20 cellular contexts compared by ENCODE assay signal in genomic region chr18:35508746-35509338, GRCh38.
"Had no signal": no experiment of that assay in that cellular context is flagged by ENCODE, and none has a peak within 500 bp of the region (broad histone marks: within the 10 kb centered on the region; RNA-seq: fewer than 3 reads in every experiment).

No MANE protein-coding gene starts in this region.

- H3K27me3 Mint-ChIP-seq: activated T-cell treated with anti-CD3 and anti-CD28 coated beads, Interleukin-2, amount 50 U/mL, for 24 hours had no signal

- H3K36me3 Mint-ChIP-seq: activated naive CD4-positive, alpha-beta T cell treated with anti-CD3 and anti-CD28 coated beads, Interleukin-2, amount 50 U/mL, for 24 hours; memory B cell had no signal

- H3K27ac ChIP-seq: body of pancreas, left lung, ovary, thoracic aorta had no signal

- H3K4me3 Mint-ChIP-seq: activated naive CD4-positive, alpha-beta T cell treated with anti-CD3 and anti-CD28 coated beads, Interleukin-2, amount 50 U/mL, for 24 hours; activated T-cell treated with anti-CD3 and anti-CD28 coated beads, Interleukin-2, amount 50 U/mL, for 24 hours; central memory CD8-positive, alpha-beta T cell; dendritic cell treated with granulocyte-macrophage colony-stimulating factor and Interleukin-4, amounts not matched to agents 40 ng/mL and 50 ng/mL, for 4 days; memory B cell; nephron progenitor cell; stimulated activated effector memory CD8-positive, alpha-beta T cell treated with anti-CD3 and anti-CD28 coated beads, Interleukin-12 subunit alpha, Interleukin-12 subunit beta, amount 100 ng/mL, for 72 hours had no signal

- H3K4me1 Mint-ChIP-seq: activated naive CD4-positive, alpha-beta T cell treated with anti-CD3 and anti-CD28 coated beads, Interleukin-2, amount 50 U/mL, for 24 hours; central memory CD8-positive, alpha-beta T cell; stimulated activated effector memory CD8-positive, alpha-beta T cell treated with anti-CD3 and anti-CD28 coated beads, Interleukin-12 subunit alpha, Interleukin-12 subunit beta, amount 100 ng/mL, for 72 hours had no signal

- H3K9me3 Mint-ChIP-seq: activated naive CD4-positive, alpha-beta T cell treated with anti-CD3 and anti-CD28 coated beads, Interleukin-2, amount 50 U/mL, for 24 hours; activated T-cell treated with anti-CD3 and anti-CD28 coated beads, Interleukin-2, amount 50 U/mL, for 24 hours; central memory CD8-positive, alpha-beta T cell; dendritic cell treated with granulocyte-macrophage colony-stimulating factor and Interleukin-4, amounts not matched to agents 40 ng/mL and 50 ng/mL, for 4 days; nephron progenitor cell; stimulated activated effector memory CD8-positive, alpha-beta T cell treated with anti-CD3 and anti-CD28 coated beads, Interleukin-12 subunit alpha, Interleukin-12 subunit beta, amount 100 ng/mL, for 72 hours had no signal

- H3K4me3 ChIP-seq: body of pancreas, left lung, ovary, thoracic aorta had no signal

- H3K27ac Mint-ChIP-seq: activated naive CD4-positive, alpha-beta T cell treated with anti-CD3 and anti-CD28 coated beads, Interleukin-2, amount 50 U/mL, for 24 hours; activated T-cell treated with anti-CD3 and anti-CD28 coated beads, Interleukin-2, amount 50 U/mL, for 24 hours; dendritic cell treated with granulocyte-macrophage colony-stimulating factor and Interleukin-4, amounts not matched to agents 40 ng/mL and 50 ng/mL, for 4 days; memory B cell; nephron progenitor cell; stimulated activated effector memory CD8-positive, alpha-beta T cell treated with anti-CD3 and anti-CD28 coated beads, Interleukin-12 subunit alpha, Interleukin-12 subunit beta, amount 100 ng/mL, for 72 hours had no signal

- H3K36me3 ChIP-seq: left lung, ovary, thoracic aorta had no signal

- ATAC-seq: body of pancreas; SK-N-SH treated with all-trans-retinoic acid at 6 μM for 48 hours; stimulated activated effector memory CD8-positive, alpha-beta T cell treated with anti-CD3 and anti-CD28 coated beads, Interleukin-12 subunit alpha, Interleukin-12 subunit beta, amount 100 ng/mL, for 72 hours had no signal

- DNase-seq: activated CD4-positive, alpha-beta T cell treated with anti-CD3 and anti-CD28 coated beads for 1 hour; activated CD4-positive, alpha-beta T cell treated with anti-CD3 and anti-CD28 coated beads, Interleukin-2, amount 50 U/mL, for 48 hours; activated effector memory CD4-positive, alpha-beta T cell treated with anti-CD3 and anti-CD28 coated beads, Interleukin-2, amount 50 U/mL, for 16 hours; activated T-cell treated with anti-CD3 and anti-CD28 coated beads, Interleukin-2, amount 50 U/mL, for 24 hours; amniotic stem cell; body of pancreas; erythroblast; left lung; nephron progenitor cell; ovary; stimulated activated CD4-positive, alpha-beta T cell treated with anti-CD3 and anti-CD28 coated beads, Interleukin-12 subunit alpha, Interleukin-12 subunit beta, amount 100 ng/mL, for 4 hours; T-helper 1 cell; T1000 had no signal

- H3K4me1 ChIP-seq: left lung had no signal

- H3K9me3 ChIP-seq: body of pancreas, left lung, ovary, thoracic aorta had no signal
